ENCODE assay signal across 17 cellular contexts in the genomic region with DNA sequence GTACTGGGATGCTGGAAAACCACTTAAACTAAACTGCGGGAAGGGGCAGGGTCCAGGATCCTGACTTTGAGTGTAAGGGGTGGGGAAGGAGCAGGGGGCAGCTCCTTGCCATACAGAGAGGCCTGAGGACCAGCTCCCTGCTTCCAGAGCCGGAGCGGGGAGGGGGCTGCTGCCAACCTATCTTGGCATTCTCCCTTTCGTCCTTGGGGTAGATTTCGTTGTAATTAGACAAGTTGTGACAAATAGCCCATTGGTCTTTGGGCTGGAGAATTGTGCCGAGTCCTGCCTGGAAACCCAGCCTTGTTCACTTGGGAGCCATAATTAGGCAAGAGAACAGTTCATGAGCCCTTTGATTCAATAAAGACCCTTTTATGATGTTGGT.
DNase-seq lines count a peak whose midpoint lies in the region; TF ChIP-seq lines count a peak whose summit lies in the region.
"Had no signal": no experiment of that assay in that cellular context is flagged by ENCODE, and none has a peak within 500 bp of the region (broad histone marks: within the 10 kb centered on the region; RNA-seq: fewer than 3 reads in every experiment).

No MANE protein-coding gene starts in this region.

- H3K9me2 ChIP-seq in Loucy (replicated peaks; ENCODE audit: low read depth, low read length) = no peaks in the 10 kb centered on the region

- H3K4me1 ChIP-seq in Loucy (ENCODE audit: insufficient read depth, low read length, poor library complexity, severe bottlenecking) (peaks cover 54% of the 10 kb centered on the region), osteoblast (ENCODE audit: insufficient read depth, low read length) (peaks cover 98% of the 10 kb centered on the region), tibial artery (peaks cover 0 to 100% (median 93%) of the 10 kb centered on the region in 4 donors), left ventricle myocardium inferior (peaks cover 83% of the 10 kb centered on the region)
- H3K4me1 ChIP-seq: BE2C had no signal

- H3K4me3 ChIP-seq in Loucy (ENCODE audit: low read length, poor library complexity, severe bottlenecking) = no peak overlapping the region
- no peak overlapping the region for H3K4me3 ChIP-seq in coronary artery
- peak overlapping the region; percentile 3 for H3K4me3 ChIP-seq in osteoblast (ENCODE audit: insufficient read depth, low read length)
- H3K4me3 ChIP-seq in tibial artery = no peak overlapping the region
- H3K4me3 ChIP-seq in left ventricle myocardium inferior = no peak overlapping the region

- H3K27ac ChIP-seq in coronary artery (peak overlapping the region; percentile 36 to 89), osteoblast (ENCODE audit: low read depth, low read length) (peak overlapping the region; percentile 94), tibial artery (peak overlapping the region; percentile 79 to 83), left ventricle myocardium inferior (replicated peaks) (no peak overlapping the region)

- DNase-seq in coronary artery (ENCODE audit: low spot score) (no peak), osteoblast (ENCODE audit: insufficient read length, low spot score, missing footprints) (no peak), tibial artery (no peak), left ventricle myocardium inferior (no peak), NCI-H2081 treated with DMSO at 0.1 percent for 48 hours (lab: John Stamatoyannopoulos, UW) (no peak), GDM1 (lab: John Stamatoyannopoulos, UW) (no peak)
- DNase-seq: BE2C; CD8-positive, alpha-beta memory T cell; DND-41; GF-D8; MV-4-11; NCI-H1436 treated with DMSO at 0.1 percent for 48 hours; NCI-H345; NCI-H69; NK-92 treated with Interleukin-12 subunit alpha and Interleukin-12 subunit beta, amount 100 ng/mL, for 24 hours; OCI-M1 had no signal

- H3K4me2 ChIP-seq in Loucy (ENCODE audit: low read depth, low read length, poor library complexity, severe bottlenecking) (peak overlapping the region; percentile 52), osteoblast (ENCODE audit: insufficient read depth, low read length) (peak overlapping the region; percentile 69)

- H3K27me3 ChIP-seq in Loucy (ENCODE audit: insufficient read depth, low read length, poor library complexity, severe bottlenecking) (no peaks in the 10 kb centered on the region), osteoblast (ENCODE audit: insufficient read depth, low read length) (no peaks in the 10 kb centered on the region), tibial artery (no peaks in the 10 kb centered on the region), left ventricle myocardium inferior (ENCODE audit: low read depth) (no peaks in the 10 kb centered on the region)
- H3K27me3 ChIP-seq: BE2C had no signal

- H3F3A ChIP-seq in Loucy (ENCODE audit: low read depth) = no peaks in the 10 kb centered on the region

- TF ChIP-seq CTCF in Loucy (conservative IDR thresholded peaks at IDR 0.05; ENCODE audit: low read length) (no peak), coronary artery (IDR thresholded peaks at IDR 0.05) (no peak), osteoblast (IDR thresholded peaks at IDR 0.05; ENCODE audit: extremely low read depth, low read depth, low read length) (no peak), tibial artery (IDR thresholded peaks at IDR 0.05) (no peak), left ventricle myocardium inferior (IDR thresholded peaks at IDR 0.05; ENCODE audit: borderline replicate concordance) (no peak)

- intact Hi-C loops in tibial artery (cut with DNase I; ENCODE audit: low total_unique reads) = no loop called here
- intact Hi-C loops in left ventricle myocardium inferior (cut with micrococcal nuclease) = no loop called here

- H3K9ac ChIP-seq in Loucy (ENCODE audit: low read depth, low read length, poor library complexity, severe bottlenecking) = peak overlapping the region; percentile 38

- H3K36me3 ChIP-seq in Loucy (ENCODE audit: insufficient read depth, low read length) (no peaks in the 10 kb centered on the region), osteoblast (ENCODE audit: insufficient read depth, low read length) (peaks cover 41% of the 10 kb centered on the region), tibial artery (peaks cover 0 to 6% (median 0%) of the 10 kb centered on the region in 3 donors), left ventricle myocardium inferior (peaks cover 6% of the 10 kb centered on the region)
- H3K36me3 ChIP-seq: BE2C had no signal

- H2AFZ ChIP-seq in Loucy (ENCODE audit: low read length) = no peak overlapping the region
- no peak overlapping the region for H2AFZ ChIP-seq in osteoblast (ENCODE audit: low read length)

- H4K20me1 ChIP-seq in Loucy (ENCODE audit: insufficient read depth, low read length, poor library complexity, severe bottlenecking) (no peaks in the 10 kb centered on the region), osteoblast (ENCODE audit: insufficient read depth, low read length) (peaks cover 89% of the 10 kb centered on the region)

- H3K79me2 ChIP-seq in Loucy (ENCODE audit: insufficient read depth, low read length) (peaks cover 37% of the 10 kb centered on the region; the same call in 1 of the 2 replicates), osteoblast (ENCODE audit: insufficient read depth, low read length) (peaks cover 98% of the 10 kb centered on the region)

- H3K9me3 ChIP-seq in Loucy (ENCODE audit: insufficient read depth, low read depth, low read length) (no peaks in the 10 kb centered on the region), osteoblast (ENCODE audit: low read depth, low read length) (no peaks in the 10 kb centered on the region), tibial artery (no peaks in the 10 kb centered on the region), left ventricle myocardium inferior (replicated peaks) (no peaks in the 10 kb centered on the region)
- H3K9me3 ChIP-seq: BE2C had no signal
